In the genomic region with DNA sequence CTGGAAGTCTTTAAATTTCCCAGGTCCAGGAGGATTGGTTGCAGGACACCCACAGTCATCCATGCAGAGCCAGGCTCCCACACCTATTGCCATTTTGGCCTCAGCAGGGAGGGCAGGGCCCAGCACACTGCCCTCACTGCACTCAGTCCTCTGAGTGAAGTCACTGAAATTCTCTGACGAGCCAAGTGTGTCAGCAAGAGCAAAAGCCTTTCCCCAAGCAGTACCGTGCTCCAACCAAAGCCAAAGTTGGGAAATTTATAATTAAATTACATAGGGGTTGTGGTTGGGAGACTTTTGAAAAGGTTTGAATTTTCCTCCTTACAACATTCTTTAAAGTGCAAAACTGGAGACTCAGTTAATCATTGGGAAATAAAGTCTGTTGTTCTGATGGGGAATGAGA, we compare ENCODE assay signal across 16 cellular contexts.
DNase-seq lines count a peak whose midpoint lies in the region; ATAC-seq and TF ChIP-seq lines count a peak whose summit lies in the region.
"Had no signal": no experiment of that assay in that cellular context is flagged by ENCODE, and none has a peak within 500 bp of the region (broad histone marks: within the 10 kb centered on the region; RNA-seq: fewer than 3 reads in every experiment).

No MANE protein-coding gene starts in this region.

- DNase-seq in MCF 10A (ENCODE audit: unreplicated experiment) (peak; percentile 61), breast epithelium (ENCODE audit: low spot score in 2 of 2) (no peak), epithelial cell of prostate (ENCODE audit: low read depth, low spot score) (no peak), left kidney (ENCODE audit: low read depth, low spot score) (peak; percentile 5), aorta (no peak)
- DNase-seq in central memory CD4-positive, alpha-beta T cell: no peak
- no peak for DNase-seq in effector memory CD4-positive, alpha-beta T cell
- DNase-seq: 8988T; activated T-cell treated with anti-CD3 and anti-CD28 coated beads, Interleukin-2, amount 50 U/mL, for 48 hours; dermis blood vessel endothelial cell; GOT3; NCI-H1694 treated with DMSO at 0.1 percent for 48 hours; NCI-H526 treated with DMSO at 0.1 percent for 48 hours; stimulated activated naive CD8-positive, alpha-beta T cell treated with anti-CD3 and anti-CD28 coated beads, Interleukin-15, Interleukin-2, amounts not matched to agents 100 U/mL and 50 U/mL, for 24 hours had no signal

- intact Hi-C loops in MCF 10A (cut with micrococcal nuclease): no loop called here
- intact Hi-C loops in breast epithelium (cut with DNase I; ENCODE audit: low total_unique reads): no loop called here
- intact Hi-C loops in aorta (cut with DNase I): no loop called here

- TF ChIP-seq POLR2A in breast epithelium (IDR thresholded peaks at IDR 0.05): no peak

- H3K4me1 Mint-ChIP-seq in MCF 10A (ENCODE audit: insufficient read depth, unreplicated experiment): peaks cover 20% of the 10 kb centered on the region
- H3K4me1 Mint-ChIP-seq: neural crest cell had no signal

- peak overlapping the region; percentile 80 for H3K27ac Mint-ChIP-seq in MCF 10A (ENCODE audit: low read depth, unreplicated experiment)

- H3K27ac ChIP-seq in breast epithelium (no peak overlapping the region), epithelial cell of prostate (peak overlapping the region; percentile 93), aorta (ENCODE audit: low read depth in 1 of 2, low read length in 2 of 2) (no peak overlapping the region)
- no peak overlapping the region for H3K27ac ChIP-seq in effector memory CD4-positive, alpha-beta T cell (ENCODE audit: insufficient read depth, low read length, poor library complexity, severe bottlenecking)

- POLR2A ChIA-PET in MCF 10A (lab: Yijun Ruan, JAX): interaction anchor here (0.6 to 1.6 kb wide), 5 partner anchors 10 to 1190 kb away, joined by 3 to 8 read pairs (median 4); no protein-coding TSS in a partner anchor

- BruUV-seq in MCF 10A (replicated peaks; lab: Mats Ljungman, UMichigan): no TSS peak

- peak overlapping the region; percentile 71 for H3K4me3 Mint-ChIP-seq in MCF 10A (ENCODE audit: unreplicated experiment)
- H3K4me3 Mint-ChIP-seq: neural crest cell had no signal

- H3K27me3 ChIP-seq in breast epithelium (no peaks in the 10 kb centered on the region), aorta (ENCODE audit: control insufficient read depth in 1 of 2, insufficient read depth in 2 of 2, low read length in 1 of 2) (no peaks in the 10 kb centered on the region)
- no peaks in the 10 kb centered on the region for H3K27me3 ChIP-seq in effector memory CD4-positive, alpha-beta T cell (replicated peaks; ENCODE audit: control insufficient read depth, insufficient read depth, low read length, poor library complexity, severe bottlenecking)

- H3K4me1 ChIP-seq in breast epithelium: no peaks in the 10 kb centered on the region
- peaks cover 0 to 11% of the 10 kb centered on the region in 2 donors for H3K4me1 ChIP-seq in aorta (ENCODE audit: control insufficient read depth in 1 of 2, insufficient read depth in 2 of 2, low read length in 2 of 2)
- H3K4me1 ChIP-seq in effector memory CD4-positive, alpha-beta T cell (ENCODE audit: control insufficient read depth, insufficient read depth, low read length, poor library complexity, severe bottlenecking): no peaks in the 10 kb centered on the region

- CTCF ChIA-PET in MCF 10A (lab: Yijun Ruan, JAX): no interaction called here

- no peaks in the 10 kb centered on the region for H3K36me3 Mint-ChIP-seq in MCF 10A (ENCODE audit: insufficient read depth, unreplicated experiment)

- 21 to 25% methylated on average over 2 of the region's 2 CpGs for WGBS in aorta, 2 donors

- H3K4me3 ChIP-seq in breast epithelium (no peak overlapping the region), aorta (ENCODE audit: low read length in 2 of 2) (no peak overlapping the region)
- H3K4me3 ChIP-seq in effector memory CD4-positive, alpha-beta T cell (ENCODE audit: insufficient read depth, low read depth, low read length, poor library complexity, severe bottlenecking): no peak overlapping the region

- TF ChIP-seq CTCF in MCF 10A (IDR thresholded peaks at IDR 0.05; ENCODE audit: unreplicated experiment): no peak
- TF ChIP-seq CTCF in breast epithelium (IDR thresholded peaks at IDR 0.05): no peak

- H3K9me3 ChIP-seq in breast epithelium (no peaks in the 10 kb centered on the region), aorta (ENCODE audit: control insufficient read depth, low read length) (no peaks in the 10 kb centered on the region)
- no peaks in the 10 kb centered on the region for H3K9me3 ChIP-seq in effector memory CD4-positive, alpha-beta T cell (ENCODE audit: control insufficient read depth, low read length)

- ATAC-seq in aorta (ENCODE audit: low FRiP score): peak; percentile 60
- no peak for ATAC-seq in GM21529 (IDR thresholded peaks at IDR 0.05; ENCODE audit: unreplicated experiment)
- ATAC-seq: stimulated activated naive CD8-positive, alpha-beta T cell treated with anti-CD3 and anti-CD28 coated beads, Interleukin-15, Interleukin-2, amounts not matched to agents 100 U/mL and 50 U/mL, for 24 hours had no signal

- no peaks in the 10 kb centered on the region for H3K27me3 Mint-ChIP-seq in MCF 10A (ENCODE audit: insufficient read depth, unreplicated experiment)

- H3K36me3 ChIP-seq in breast epithelium (no peaks in the 10 kb centered on the region), aorta (ENCODE audit: control insufficient read depth in 1 of 2, insufficient read depth in 2 of 2, low read length in 1 of 2) (no peaks in the 10 kb centered on the region)
- peaks cover 4% of the 10 kb centered on the region for H3K36me3 ChIP-seq in effector memory CD4-positive, alpha-beta T cell (ENCODE audit: control insufficient read depth, insufficient read depth, low read length)

- no peaks in the 10 kb centered on the region for H3K9me3 Mint-ChIP-seq in MCF 10A (ENCODE audit: unreplicated experiment)
- H3K9me3 Mint-ChIP-seq: neural crest cell had no signal

Comparison
In these comparisons a context has a peak if more than half of its experiments do, and no peak if none do; other contexts are left out.
1. DNase-seq: peak in MCF 10A (single experiment) and left kidney (single experiment); none in breast epithelium (0 of 2), epithelial cell of prostate (single experiment), aorta (0 of 2), central memory CD4-positive, alpha-beta T cell (single experiment) and effector memory CD4-positive, alpha-beta T cell (0 of 3).